Comparison of ENCODE assay signal across 11 cellular contexts in genomic region chr15:69807752-69808151, GRCh38.
DNase-seq lines count a peak whose midpoint lies in the region; ATAC-seq and TF ChIP-seq lines count a peak whose summit lies in the region.
"Had no signal": no experiment of that assay in that cellular context is flagged by ENCODE, and none has a peak within 500 bp of the region (broad histone marks: within the 10 kb centered on the region; RNA-seq: fewer than 3 reads in every experiment).

No MANE protein-coding gene starts in this region.

- no peaks in the 10 kb centered on the region for H3K9me2 ChIP-seq in HCT116 (ENCODE audit: insufficient read depth)

- no peaks in the 10 kb centered on the region for H3K9me3 ChIP-seq in HCT116 (ENCODE audit: control insufficient read depth in 1 of 2, insufficient read depth in 1 of 2, low read depth in 1 of 2, low read length in 2 of 2)
- H3K9me3 ChIP-seq in H9 (ENCODE audit: control insufficient read depth, low read depth, low read length), result no peaks in the 10 kb centered on the region

- H3K4ac ChIP-seq in H9 (ENCODE audit: low read depth, low read length), result no peak overlapping the region

- no peaks in the 10 kb centered on the region for H3K36me3 ChIP-seq in HCT116 (ENCODE audit: control insufficient read depth in 1 of 2, insufficient read depth in 2 of 2, low read length in 2 of 2)

- H3K27ac ChIP-seq in HCT116 (ENCODE audit: low read depth, low read length), result no peak overlapping the region
- H3K27ac ChIP-seq in H9 (ENCODE audit: insufficient read length, low read depth, low read length), result no peak overlapping the region

- no TSS peak for BruUV-seq in HCT116 (replicated peaks; lab: Mats Ljungman, UMichigan)

- no peak overlapping the region for H3K4me3 ChIP-seq in HCT116 (replicated peaks in 1 of 2; ENCODE audit: low read depth in 1 of 2, low read length in 2 of 2)

- H3K4me1 ChIP-seq in HCT116 (ENCODE audit: control insufficient read depth in 1 of 2, insufficient read depth in 2 of 2, low read length in 2 of 2), result peaks cover 8 to 11% of the 10 kb centered on the region in 2 experiments
- H3K4me1 ChIP-seq in H9 (ENCODE audit: insufficient read depth, low read length), result peaks cover 4% of the 10 kb centered on the region; the same call in 1 of the 2 replicates

- no peak overlapping the region for H3K56ac ChIP-seq in H9 (ENCODE audit: insufficient read length, low read depth, low read length)

- H3K9ac ChIP-seq in HCT116 (ENCODE audit: low read length) (no peak overlapping the region), H9 (ENCODE audit: extremely low read depth, insufficient read length, low read length) (no peak overlapping the region)

- no peaks in the 10 kb centered on the region for H3K36me3 Mint-ChIP-seq in H9 (ENCODE audit: insufficient read depth in 1 of 3, low read depth in 3 of 3)

- DNase-seq in AG08395 (ENCODE audit: low spot score), result peak; percentile 53
- peak; percentile 8 for DNase-seq in HCT116 (ENCODE audit: low read depth, low spot score)
- peak; percentile 67 for DNase-seq in kidney tubule cell (ENCODE audit: low spot score)
- DNase-seq in NCI-H146 treated with DMSO at 0.1 percent for 48 hours (lab: John Stamatoyannopoulos, UW; ENCODE audit: unreplicated experiment), result no peak
- DNase-seq in H9, result no peak
- DNase-seq: KG1, NCI-H524, T-helper 1 cell had no signal

- no peak overlapping the region for H3K23ac ChIP-seq in H9 (ENCODE audit: insufficient read length, low read depth, low read length)

- no peak overlapping the region for H3K27ac Mint-ChIP-seq in H9

- no peak overlapping the region for H3K4me3 Mint-ChIP-seq in H9

- H3K4me2 ChIP-seq in HCT116 (ENCODE audit: low read length) (peak overlapping the region; percentile 47), H9 (ENCODE audit: insufficient read depth, insufficient read length, low read length) (no peak overlapping the region)

- no peak overlapping the region for H3K18ac ChIP-seq in H9 (ENCODE audit: insufficient read length, low read depth, low read length)

- ATAC-seq in HCT116 (peak; percentile 76), SK-N-SH treated with all-trans-retinoic acid at 6 μM for 48 hours (peak; percentile 60), GM18505 (IDR thresholded peaks at IDR 0.05; ENCODE audit: unreplicated experiment) (no peak), HG03457 (IDR thresholded peaks at IDR 0.05; ENCODE audit: unreplicated experiment) (no peak)

- TF ChIP-seq RAD21 in HCT116 (IDR thresholded peaks at IDR 0.05; ENCODE audit: low read depth), result no peak

- no peak overlapping the region for H2AK5ac ChIP-seq in H9 (ENCODE audit: insufficient read length, low read length)

- H2BK15ac ChIP-seq in H9 (ENCODE audit: low read depth, low read length), result no peak overlapping the region

- intact Hi-C loops in HCT116 (cut with micrococcal nuclease), result no loop called here

- RAD21 ChIA-PET in HCT116 (lab: Charles Lee; ENCODE audit: low non-redundant PET in 1 of 2, low total read pairs in 2 of 2, uncharacterized antibody in 2 of 2, unreplicated experiment in 2 of 2), result no interaction called here

- H4K5ac ChIP-seq in H9 (ENCODE audit: insufficient read length, low read depth, low read length), result no peak overlapping the region

- CTCF ChIA-PET in HCT116 (lab: Charles Lee), result no interaction called here

- H2BK120ac ChIP-seq in H9 (ENCODE audit: low read depth, low read length, poor library complexity, severe bottlenecking), result no peak overlapping the region

- H3K9me3 Mint-ChIP-seq in H9, result no peaks in the 10 kb centered on the region

- no peak for TF ChIP-seq CTCF in HCT116 (IDR thresholded peaks at IDR 0.05 in 2 of 3, conservative IDR thresholded peaks at IDR 0.05 in 1 of 3; ENCODE audit: borderline replicate concordance in 1 of 3, insufficient read depth in 1 of 3, low read depth in 2 of 3, low read length in 2 of 3)
- no peak for TF ChIP-seq CTCF in H9 (conservative IDR thresholded peaks at IDR 0.05)

- peaks cover 3% of the 10 kb centered on the region for H3K27me3 Mint-ChIP-seq in H9 (ENCODE audit: low read depth)

- no CpG with 5 or more reads among the region's 5 CpGs for WGBS in H9 (ENCODE audit: extremely low coverage, insufficient read length, low lambda C conversion rate)

- H3K27me3 ChIP-seq in HCT116 (ENCODE audit: insufficient read depth, low read length) (no peaks in the 10 kb centered on the region; the same call in 1 of the 2 replicates), H9 (ENCODE audit: insufficient read depth, low read length) (no peaks in the 10 kb centered on the region)

- no peaks in the 10 kb centered on the region for H3K23me2 ChIP-seq in H9 (ENCODE audit: insufficient read length, low read depth, low read length, poor library complexity, severe bottlenecking)

- no peaks in the 10 kb centered on the region for H3K79me1 ChIP-seq in H9 (ENCODE audit: insufficient read depth, low read depth, low read length, poor library complexity, severe bottlenecking)

- no peak overlapping the region for H3K14ac ChIP-seq in H9 (ENCODE audit: insufficient read depth, low read length)

- H2BK12ac ChIP-seq in H9 (ENCODE audit: insufficient read length, low read depth, low read length), result no peak overlapping the region

- H3K79me2 ChIP-seq in HCT116 (ENCODE audit: insufficient read depth, low read length), result no peaks in the 10 kb centered on the region
- no peaks in the 10 kb centered on the region for H3K79me2 ChIP-seq in H9 (ENCODE audit: insufficient read depth, low read length)

- no peak overlapping the region for H2AFZ ChIP-seq in HCT116 (ENCODE audit: low read depth, low read length, poor library complexity, severe bottlenecking)
- H2AFZ ChIP-seq in H9 (ENCODE audit: low read length), result no peak overlapping the region

- POLR2A ChIA-PET in HCT116 (lab: Charles Lee), result no interaction called here

- no peak overlapping the region for H4K8ac ChIP-seq in H9 (replicated peaks; ENCODE audit: insufficient read length, low read depth, low read length)

- H4K20me1 ChIP-seq in HCT116 (ENCODE audit: insufficient read depth) (no peaks in the 10 kb centered on the region), H9 (ENCODE audit: control insufficient read depth, insufficient read depth, insufficient read length) (no peaks in the 10 kb centered on the region)

- peaks cover 7 to 8% of the 10 kb centered on the region in 2 experiments for H3K4me1 Mint-ChIP-seq in H9

- no peak for TF ChIP-seq POLR2A in HCT116 (IDR thresholded peaks at IDR 0.05; ENCODE audit: borderline replicate concordance, extremely low read depth, insufficient read depth, insufficient read length)
- TF ChIP-seq POLR2A in GM18505 (IDR thresholded peaks at IDR 0.05; ENCODE audit: borderline replicate concordance, extremely low read depth, insufficient read depth, insufficient read length), result no peak

- no peak overlapping the region for H2BK5ac ChIP-seq in H9 (ENCODE audit: insufficient read length, low read length)

- H3T11ph ChIP-seq in H9 (ENCODE audit: low read length), result no peak overlapping the region

- H2BK20ac ChIP-seq in H9 (ENCODE audit: low read depth, low read length, poor library complexity, severe bottlenecking), result no peak overlapping the region

- H4K91ac ChIP-seq in H9 (ENCODE audit: insufficient read length, low read depth, low read length), result no peak overlapping the region

TF ChIP-seq in HCT116, 20 proteins besides CTCF, POLR2A, EP300 and RAD21:
- TF ChIP-seq SRF (IDR thresholded peaks at IDR 0.05; ENCODE audit: low read depth), result no peak
- TF ChIP-seq FOSL1 (IDR thresholded peaks at IDR 0.05; ENCODE audit: low read depth), result no peak; the same call in 1 of the 2 replicates
- peak; percentile 29; the same call in 1 of the 2 replicates for TF ChIP-seq JUND (IDR thresholded peaks at IDR 0.05)
- TF ChIP-seq ZNF274 (IDR thresholded peaks at IDR 0.05; ENCODE audit: low read depth, low read length), result no peak
- no peak for TF ChIP-seq ATF3 (IDR thresholded peaks at IDR 0.05)

TF ChIP-seq in SK-N-SH treated with all-trans-retinoic acid at 6 μM for 48 hours, 23 proteins besides CTCF, POLR2A, EP300 and RAD21:
- TF ChIP-seq OSR1 (CRISPR knock-in tag; IDR thresholded peaks at IDR 0.05) (no peak), GLIS3 (CRISPR knock-in tag; IDR thresholded peaks at IDR 0.05) (no peak), ZC3H10 (CRISPR knock-in tag; IDR thresholded peaks at IDR 0.05) (no peak), TCF4 (CRISPR knock-in tag; IDR thresholded peaks at IDR 0.05; ENCODE audit: borderline replicate concordance) (no peak), BACH2 (CRISPR knock-in tag; IDR thresholded peaks at IDR 0.05; ENCODE audit: borderline replicate concordance) (no peak), POU6F1 (CRISPR knock-in tag; IDR thresholded peaks at IDR 0.05; ENCODE audit: borderline replicate concordance, low read depth) (no peak)

Comparison
In these comparisons a context has a peak if more than half of its experiments do, and no peak if none do; other contexts are left out.
1. DNase-seq: peak in AG08395 (single experiment), HCT116 (single experiment) and kidney tubule cell (single experiment); none in NCI-H146 treated with DMSO at 0.1 percent for 48 hours (single experiment) and H9 (single experiment).
2. ATAC-seq: peak in HCT116 (single experiment) and SK-N-SH treated with all-trans-retinoic acid at 6 μM for 48 hours (single experiment); none in GM18505 (single experiment) and HG03457 (single experiment).